ENCODE assay signal across 8 cellular contexts in the genomic region with DNA sequence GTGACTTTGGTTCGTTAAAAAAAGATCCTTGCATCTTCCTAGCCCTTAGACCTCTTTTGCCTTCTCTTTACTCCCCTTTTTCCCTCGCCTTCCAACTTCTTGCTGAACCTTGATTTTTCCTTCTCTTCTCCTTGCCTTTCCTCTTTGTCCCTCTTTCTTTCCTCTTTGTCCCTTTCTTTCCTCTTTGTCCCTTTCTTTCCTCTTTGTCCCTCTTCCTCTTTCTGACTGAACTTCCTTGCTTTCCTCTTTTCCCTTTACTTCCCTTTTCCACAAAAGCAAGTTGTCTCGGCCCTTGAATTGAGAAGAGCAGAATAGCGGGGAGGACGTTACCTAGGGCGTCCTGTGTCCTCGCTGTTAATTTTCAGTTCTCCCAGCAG. TPM values are rescaled to one million over a fixed set of nuclear protein-coding genes. Genes with fewer than 3 reads are reported as not detected.
A peak's percentile ranks its signal among the peaks of the same experiment; 100 is the strongest.
DNase-seq lines count a peak whose midpoint lies in the region; ATAC-seq and TF ChIP-seq lines count a peak whose summit lies in the region.

No MANE protein-coding gene starts in this region.

- H3F3A ChIP-seq in SK-N-SH (replicated peaks; ENCODE audit: insufficient read depth): peaks cover 6% of the 10 kb centered on the region

- H3K4me2 ChIP-seq in SK-N-SH: peak overlapping the region; percentile 92

- peak overlapping the region; percentile 81 to 100 for H3K4me3 ChIP-seq in SK-N-SH (ENCODE audit: low read depth in 2 of 2, low read length in 1 of 2)
- H3K4me3 ChIP-seq in gastroesophageal sphincter: peak overlapping the region; percentile 96 to 97

- 1% methylated on average over 7 of the region's 7 CpGs for WGBS in SK-N-SH (ENCODE audit: low lambda C conversion rate)
- WGBS in gastroesophageal sphincter (ENCODE audit: low coverage in 1 of 2), 2 donors: 25 to 48% methylated on average over 7 of the region's 7 CpGs

- DNase-seq in NCI-H146 treated with DMSO at 0.1 percent for 48 hours (lab: John Stamatoyannopoulos, UW; ENCODE audit: unreplicated experiment) (peak; percentile 42), NCI-H146 (lab: John Stamatoyannopoulos, UW) (no peak), SK-N-SH (no peak), HT-29 (ENCODE audit: low spot score) (no peak), caudate nucleus (lab: John Stamatoyannopoulos, UW) (no peak)
- no peak for DNase-seq in stimulated activated effector memory CD8-positive, alpha-beta T cell treated with anti-CD3 and anti-CD28 coated beads, Interleukin-12 subunit alpha, Interleukin-12 subunit beta, amount 100 ng/mL, for 72 hours (ENCODE audit: low spot score in 2 of 2)

- peak overlapping the region in 1 of 2 experiments; percentile 28; a peak in 1 of 4 replicates for H3K27ac ChIP-seq in SK-N-SH (ENCODE audit: low read depth in 2 of 2, low read length in 1 of 2)
- peak overlapping the region in 3 of 4 donors; percentile 92 to 96 (median 93) for H3K27ac ChIP-seq in gastroesophageal sphincter
- H3K27ac ChIP-seq in caudate nucleus (ENCODE audit: low read depth, low read length): no peak overlapping the region

- H3K4me1 Mint-ChIP-seq in stimulated activated effector memory CD8-positive, alpha-beta T cell treated with anti-CD3 and anti-CD28 coated beads, Interleukin-12 subunit alpha, Interleukin-12 subunit beta, amount 100 ng/mL, for 72 hours: peaks cover 42% of the 10 kb centered on the region

- H4K20me1 ChIP-seq in SK-N-SH (ENCODE audit: insufficient read depth): no peaks in the 10 kb centered on the region

- H3K4me1 ChIP-seq in SK-N-SH (ENCODE audit: control insufficient read depth in 1 of 2, insufficient read depth in 2 of 2, low read depth in 1 of 2, low read length in 1 of 2): peaks cover 2 to 8% of the 10 kb centered on the region in 2 experiments; a peak in 3 of 4 replicates
- peaks cover 0 to 35% (median 0%) of the 10 kb centered on the region in 3 donors for H3K4me1 ChIP-seq in gastroesophageal sphincter

- H3K4me3 Mint-ChIP-seq in stimulated activated effector memory CD8-positive, alpha-beta T cell treated with anti-CD3 and anti-CD28 coated beads, Interleukin-12 subunit alpha, Interleukin-12 subunit beta, amount 100 ng/mL, for 72 hours: peak overlapping the region; percentile 89

- H3K27me3 ChIP-seq in SK-N-SH (ENCODE audit: insufficient read depth) (no peaks in the 10 kb centered on the region), gastroesophageal sphincter (no peaks in the 10 kb centered on the region)

- H3K9me3 Mint-ChIP-seq in stimulated activated effector memory CD8-positive, alpha-beta T cell treated with anti-CD3 and anti-CD28 coated beads, Interleukin-12 subunit alpha, Interleukin-12 subunit beta, amount 100 ng/mL, for 72 hours: no peaks in the 10 kb centered on the region

- CTCF ChIA-PET in SK-N-SH (lab: Yijun Ruan, JAX): interaction anchor here (1.0 to 6.7 kb wide), 15 partner anchors 9 to 700 kb away, joined by 3 to 107 read pairs (median 6); no protein-coding TSS in a partner anchor

- H3K79me2 ChIP-seq in SK-N-SH (ENCODE audit: insufficient read depth): no peaks in the 10 kb centered on the region

- peak overlapping the region; percentile 58; the same call in 1 of the 2 replicates for H3K9ac ChIP-seq in SK-N-SH

- peak overlapping the region; percentile 95 for H3K27ac Mint-ChIP-seq in stimulated activated effector memory CD8-positive, alpha-beta T cell treated with anti-CD3 and anti-CD28 coated beads, Interleukin-12 subunit alpha, Interleukin-12 subunit beta, amount 100 ng/mL, for 72 hours

- no peak for TF ChIP-seq RAD21 in SK-N-SH (IDR thresholded peaks at IDR 0.05; ENCODE audit: low read length)

- no peaks in the 10 kb centered on the region for H3K9me2 ChIP-seq in SK-N-SH

- H2AFZ ChIP-seq in SK-N-SH (ENCODE audit: low read depth): peak overlapping the region; percentile 93

- H3K36me3 Mint-ChIP-seq in stimulated activated effector memory CD8-positive, alpha-beta T cell treated with anti-CD3 and anti-CD28 coated beads, Interleukin-12 subunit alpha, Interleukin-12 subunit beta, amount 100 ng/mL, for 72 hours: peaks cover 34% of the 10 kb centered on the region

- ATAC-seq in gastroesophageal sphincter: no peak
- no peak for ATAC-seq in stimulated activated effector memory CD8-positive, alpha-beta T cell treated with anti-CD3 and anti-CD28 coated beads, Interleukin-12 subunit alpha, Interleukin-12 subunit beta, amount 100 ng/mL, for 72 hours
- ATAC-seq in HG02870 (IDR thresholded peaks at IDR 0.05; ENCODE audit: unreplicated experiment): no peak

- no peaks in the 10 kb centered on the region for H3K36me3 ChIP-seq in SK-N-SH (replicated peaks in 1 of 2; ENCODE audit: control insufficient read depth in 1 of 2, insufficient read depth in 2 of 2, low read length in 1 of 2)
- H3K36me3 ChIP-seq in gastroesophageal sphincter: no peaks in the 10 kb centered on the region

- TF ChIP-seq CTCF in SK-N-SH (IDR thresholded peaks at IDR 0.05): no peak
- TF ChIP-seq CTCF in gastroesophageal sphincter (IDR thresholded peaks at IDR 0.05): no peak

- no peaks in the 10 kb centered on the region for H3K9me3 ChIP-seq in SK-N-SH
- H3K9me3 ChIP-seq in gastroesophageal sphincter: no peaks in the 10 kb centered on the region

- TF ChIP-seq EP300 in SK-N-SH (IDR thresholded peaks at IDR 0.05; ENCODE audit: borderline replicate concordance in 1 of 2, low read depth in 1 of 2, low read length in 1 of 2) (no peak), gastroesophageal sphincter (IDR thresholded peaks at IDR 0.05) (no peak)

- TF ChIP-seq POLR2A in gastroesophageal sphincter (IDR thresholded peaks at IDR 0.05): no peak

- POLR2A ChIA-PET in SK-N-SH (lab: Yijun Ruan, JAX): no interaction called here

TF ChIP-seq in SK-N-SH, 30 proteins besides CTCF, POLR2A, EP300 and RAD21:
- TF ChIP-seq REST (IDR thresholded peaks at IDR 0.05; ENCODE audit: low read depth, low read length) (no peak), ELF1 (IDR thresholded peaks at IDR 0.05) (no peak), FOSL2 (IDR thresholded peaks at IDR 0.05; ENCODE audit: borderline replicate concordance, low read depth) (no peak), RXRA (IDR thresholded peaks at IDR 0.05; ENCODE audit: borderline replicate concordance, low read depth) (no peak), NRF1 (IDR thresholded peaks at IDR 0.05; ENCODE audit: low read depth, low read length) (no peak)

RNA-seq across cellular contexts. Expression of gene MLLT3, which starts 1.4 kb away (rescaled TPM):
- polyA plus RNA-seq in SK-N-SH (2012; rRNA removed): 3.9 and 6.2 TPM in 2 replicates
- polyA plus RNA-seq in SK-N-SH (2012; cell fraction: cytosol; rRNA removed): 6.6 and 7.2 TPM in 2 replicates
- polyA plus RNA-seq in SK-N-SH (2012; cell fraction: nucleus; rRNA removed): 1.5 and 2.8 TPM in 2 replicates
- total RNA-seq in gastroesophageal sphincter: 10 to 100 TPM; 21.2 to 37.2 (median 29.6) TPM
- 19.7 and 20.2 TPM in 2 replicates for total RNA-seq in HT-29 (2014; rRNA removed; shearing (Covaris generic))
